8 cellular contexts compared by ENCODE assay signal in the genomic region with DNA sequence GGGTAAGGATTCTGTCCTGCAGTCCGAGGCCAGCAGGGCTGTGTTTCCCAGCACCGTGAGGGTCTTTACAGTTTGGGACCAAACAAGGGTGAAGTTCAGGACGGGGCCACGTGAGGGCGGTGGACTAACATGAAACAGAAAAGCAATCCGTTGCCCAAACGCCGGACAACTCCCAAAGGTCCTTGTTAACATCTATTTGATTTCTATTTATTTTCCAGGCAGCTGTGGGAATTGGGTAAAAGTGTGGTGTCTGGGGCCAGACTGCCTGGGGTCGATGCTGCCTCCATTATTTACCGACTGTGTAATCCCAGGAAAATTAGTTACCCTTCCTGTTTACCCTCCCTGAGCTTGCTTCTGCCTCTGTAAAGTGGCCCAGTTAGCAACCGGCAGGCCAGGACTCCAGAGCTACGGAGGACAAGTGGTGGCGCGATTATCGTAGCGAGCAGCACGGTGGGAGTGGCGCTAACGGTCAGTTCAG.
A peak's percentile ranks its signal among the peaks of the same experiment; 100 is the strongest.
DNase-seq lines count a peak whose midpoint lies in the region; ATAC-seq, FAIRE-seq and TF ChIP-seq lines count a peak whose summit lies in the region.

No MANE protein-coding gene starts in this region.

- H3K4me3 Mint-ChIP-seq in activated CD4-positive, alpha-beta T cell treated with anti-CD3 and anti-CD28 coated beads, Interleukin-2, amount 10 ng/mL, durations not matched to agents 24 days and 14 days, result no peak overlapping the region
- H3K4me3 Mint-ChIP-seq in memory B cell, result no peak overlapping the region
- H3K4me3 Mint-ChIP-seq in stimulated activated effector memory CD8-positive, alpha-beta T cell treated with anti-CD3 and anti-CD28 coated beads, Interleukin-12 subunit alpha, Interleukin-12 subunit beta, amount 100 ng/mL, for 72 hours, result no peak overlapping the region

- H3K27ac Mint-ChIP-seq in activated CD4-positive, alpha-beta T cell treated with anti-CD3 and anti-CD28 coated beads, Interleukin-2, amount 10 ng/mL, durations not matched to agents 24 days and 14 days, result no peak overlapping the region
- no peak overlapping the region for H3K27ac Mint-ChIP-seq in memory B cell
- no peak overlapping the region for H3K27ac Mint-ChIP-seq in stimulated activated effector memory CD8-positive, alpha-beta T cell treated with anti-CD3 and anti-CD28 coated beads, Interleukin-12 subunit alpha, Interleukin-12 subunit beta, amount 100 ng/mL, for 72 hours

- intact Hi-C loops in activated CD4-positive, alpha-beta T cell treated with anti-CD3 and anti-CD28 coated beads, Interleukin-2, amount 10 ng/mL, durations not matched to agents 24 days and 14 days (cut with micrococcal nuclease), result loop anchor here (1.0 kb wide), 1 partner anchor 218 kb away; no protein-coding TSS in a partner anchor

- peaks cover 2% of the 10 kb centered on the region for H3K4me1 Mint-ChIP-seq in activated CD4-positive, alpha-beta T cell treated with anti-CD3 and anti-CD28 coated beads, Interleukin-2, amount 10 ng/mL, durations not matched to agents 24 days and 14 days
- peaks cover 12% of the 10 kb centered on the region for H3K4me1 Mint-ChIP-seq in memory B cell
- no peaks in the 10 kb centered on the region for H3K4me1 Mint-ChIP-seq in stimulated activated effector memory CD8-positive, alpha-beta T cell treated with anti-CD3 and anti-CD28 coated beads, Interleukin-12 subunit alpha, Interleukin-12 subunit beta, amount 100 ng/mL, for 72 hours

- no peaks in the 10 kb centered on the region for H3K36me3 Mint-ChIP-seq in activated CD4-positive, alpha-beta T cell treated with anti-CD3 and anti-CD28 coated beads, Interleukin-2, amount 10 ng/mL, durations not matched to agents 24 days and 14 days (ENCODE audit: low read depth)
- H3K36me3 Mint-ChIP-seq in memory B cell, result no peaks in the 10 kb centered on the region
- H3K36me3 Mint-ChIP-seq in stimulated activated effector memory CD8-positive, alpha-beta T cell treated with anti-CD3 and anti-CD28 coated beads, Interleukin-12 subunit alpha, Interleukin-12 subunit beta, amount 100 ng/mL, for 72 hours, result no peaks in the 10 kb centered on the region

- no peak for FAIRE-seq in H54 (lab: Jason Lieb, UNC)

- TF ChIP-seq POLR2A in H54 (IDR thresholded peaks at IDR 0.05; ENCODE audit: low read depth, low read length), result no peak

- H3K27me3 Mint-ChIP-seq in activated CD4-positive, alpha-beta T cell treated with anti-CD3 and anti-CD28 coated beads, Interleukin-2, amount 10 ng/mL, durations not matched to agents 24 days and 14 days, result peaks cover 29% of the 10 kb centered on the region
- peaks cover 13% of the 10 kb centered on the region for H3K27me3 Mint-ChIP-seq in memory B cell

- no peaks in the 10 kb centered on the region for H3K9me3 Mint-ChIP-seq in activated CD4-positive, alpha-beta T cell treated with anti-CD3 and anti-CD28 coated beads, Interleukin-2, amount 10 ng/mL, durations not matched to agents 24 days and 14 days
- H3K9me3 Mint-ChIP-seq in memory B cell, result peaks cover 3% of the 10 kb centered on the region
- no peaks in the 10 kb centered on the region for H3K9me3 Mint-ChIP-seq in stimulated activated effector memory CD8-positive, alpha-beta T cell treated with anti-CD3 and anti-CD28 coated beads, Interleukin-12 subunit alpha, Interleukin-12 subunit beta, amount 100 ng/mL, for 72 hours

- peak; percentile 20 for DNase-seq in CMK (ENCODE audit: low read depth)
- DNase-seq in H54 (ENCODE audit: insufficient read length, low spot score), result peak; percentile 46
- DNase-seq in NCI-H2107 treated with DMSO at 0.1 percent for 48 hours (lab: John Stamatoyannopoulos, UW; ENCODE audit: unreplicated experiment), result peak; percentile 62
- peak; percentile 77 for DNase-seq in activated CD4-positive, alpha-beta T cell treated with anti-CD3 and anti-CD28 coated beads, Interleukin-2, amount 10 ng/mL, durations not matched to agents 24 days and 14 days
- DNase-seq in epidermal melanocyte (ENCODE audit: insufficient read length, low spot score), result peak; percentile 63
- peak; percentile 18 to 19 for DNase-seq in memory B cell (ENCODE audit: low spot score in 2 of 2)
- peak; percentile 8 to 74 for DNase-seq in stimulated activated effector memory CD8-positive, alpha-beta T cell treated with anti-CD3 and anti-CD28 coated beads, Interleukin-12 subunit alpha, Interleukin-12 subunit beta, amount 100 ng/mL, for 72 hours (ENCODE audit: low spot score in 2 of 2)

- ATAC-seq in memory B cell (ENCODE audit: low read depth) (peak; percentile 44), GM21737 (IDR thresholded peaks at IDR 0.05; ENCODE audit: unreplicated experiment) (no peak)
- peak; percentile 57 for ATAC-seq in stimulated activated effector memory CD8-positive, alpha-beta T cell treated with anti-CD3 and anti-CD28 coated beads, Interleukin-12 subunit alpha, Interleukin-12 subunit beta, amount 100 ng/mL, for 72 hours

Comparison
In these comparisons a context has a peak if more than half of its experiments do, and no peak if none do; other contexts are left out.
1. DNase-seq: peak in every context shown above with its lines; median percentile 77 in activated CD4-positive, alpha-beta T cell treated with anti-CD3 and anti-CD28 coated beads, Interleukin-2, amount 10 ng/mL, durations not matched to agents 24 days and 14 days; 63 in epidermal melanocyte; 62 in NCI-H2107 treated with DMSO at 0.1 percent for 48 hours; 46 in H54; 41 in stimulated activated effector memory CD8-positive, alpha-beta T cell treated with anti-CD3 and anti-CD28 coated beads, Interleukin-12 subunit alpha, Interleukin-12 subunit beta, amount 100 ng/mL, for 72 hours; 20 in CMK; 18 in memory B cell.